10 cellular contexts compared by ENCODE assay signal in the genomic region with DNA sequence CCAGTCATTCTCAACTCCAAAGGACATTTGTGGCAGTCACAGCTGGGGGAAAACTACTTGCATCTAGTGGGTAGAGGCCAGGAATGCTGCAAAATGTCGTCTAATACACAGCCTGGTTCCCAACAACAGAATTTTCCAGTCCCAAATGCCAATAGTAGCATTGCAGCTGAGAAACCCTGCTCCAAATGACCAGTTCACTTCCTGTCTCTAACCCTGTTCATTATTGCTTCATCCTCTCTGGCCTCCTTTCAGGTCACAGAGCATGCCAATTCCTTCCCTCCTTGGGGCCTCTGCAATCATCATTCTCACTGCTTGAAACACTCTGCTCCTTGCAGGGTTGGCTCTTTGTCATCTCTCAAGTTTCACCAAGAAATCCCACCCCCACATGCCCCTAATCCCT.
DNase-seq lines count a peak whose midpoint lies in the region; ATAC-seq and TF ChIP-seq lines count a peak whose summit lies in the region.
"Had no signal": no experiment of that assay in that cellular context is flagged by ENCODE, and none has a peak within 500 bp of the region (broad histone marks: within the 10 kb centered on the region; RNA-seq: fewer than 3 reads in every experiment).

No MANE protein-coding gene starts in this region.

- DNase-seq in AG04450 (ENCODE audit: low read depth, low spot score), result peak; percentile 53
- DNase-seq in NOMO-1 (lab: John Stamatoyannopoulos, UW; ENCODE audit: unreplicated experiment in 2 of 2), result peak; percentile 52 to 73
- peak; percentile 66 for DNase-seq in myocyte (ENCODE audit: low read depth)
- no peak for DNase-seq in activated naive CD8-positive, alpha-beta T cell treated with anti-CD3 and anti-CD28 coated beads, Interleukin-2, amount 50 U/mL, for 24 hours
- no peak for DNase-seq in activated naive CD4-positive, alpha-beta T cell treated with anti-CD3 and anti-CD28 coated beads, Interleukin-2, amount 50 U/mL, for 16 hours
- DNase-seq in COLO829 (ENCODE audit: low spot score), result no peak
- DNase-seq: CD4-positive, CD25-positive, alpha-beta regulatory T cell; NCI-H748 treated with DMSO at 0.1 percent for 48 hours had no signal

- CTCF ChIA-PET in AG04450 (lab: Charles Lee), result no interaction called here

- no peaks in the 10 kb centered on the region for H3K9me3 ChIP-seq in AG04450 (ENCODE audit: control insufficient read depth, insufficient read depth, low read length)

- ATAC-seq in esophagus mucosa (peak; percentile 28), HG02571 (IDR thresholded peaks at IDR 0.05; ENCODE audit: unreplicated experiment) (no peak)
- ATAC-seq in activated naive CD8-positive, alpha-beta T cell treated with anti-CD3 and anti-CD28 coated beads, Interleukin-2, amount 50 U/mL, for 24 hours, result no peak

- peaks cover 2% of the 10 kb centered on the region for H3K27me3 Mint-ChIP-seq in activated naive CD8-positive, alpha-beta T cell treated with anti-CD3 and anti-CD28 coated beads, Interleukin-2, amount 50 U/mL, for 24 hours
- H3K27me3 Mint-ChIP-seq: CD4-positive, CD25-positive, alpha-beta regulatory T cell had no signal

- TF ChIP-seq CTCF in AG04450 (IDR thresholded peaks at IDR 0.05; ENCODE audit: low read depth, low read length), result no peak

- no peaks in the 10 kb centered on the region for H3K9me3 Mint-ChIP-seq in activated naive CD8-positive, alpha-beta T cell treated with anti-CD3 and anti-CD28 coated beads, Interleukin-2, amount 50 U/mL, for 24 hours

- H3K4me1 Mint-ChIP-seq in activated naive CD8-positive, alpha-beta T cell treated with anti-CD3 and anti-CD28 coated beads, Interleukin-2, amount 50 U/mL, for 24 hours, result no peaks in the 10 kb centered on the region
- H3K4me1 Mint-ChIP-seq: CD4-positive, CD25-positive, alpha-beta regulatory T cell had no signal

- no peaks in the 10 kb centered on the region for H3K27me3 ChIP-seq in AG04450 (ENCODE audit: control insufficient read depth, insufficient read depth, low read length)

- POLR2A ChIA-PET in AG04450 (lab: Yijun Ruan, JAX), result no interaction called here

- H3K4me3 ChIP-seq in AG04450 (ENCODE audit: low read depth, low read length), result no peak overlapping the region

- H3K27ac Mint-ChIP-seq in activated naive CD8-positive, alpha-beta T cell treated with anti-CD3 and anti-CD28 coated beads, Interleukin-2, amount 50 U/mL, for 24 hours, result no peak overlapping the region
- H3K27ac Mint-ChIP-seq: CD4-positive, CD25-positive, alpha-beta regulatory T cell had no signal

- H3K27ac ChIP-seq in AG04450 (ENCODE audit: low read depth, low read length), result peak overlapping the region; percentile 41

- H3K4me3 Mint-ChIP-seq in activated naive CD8-positive, alpha-beta T cell treated with anti-CD3 and anti-CD28 coated beads, Interleukin-2, amount 50 U/mL, for 24 hours, result no peak overlapping the region
- H3K4me3 Mint-ChIP-seq: CD4-positive, CD25-positive, alpha-beta regulatory T cell had no signal

- H3K36me3 Mint-ChIP-seq in activated naive CD8-positive, alpha-beta T cell treated with anti-CD3 and anti-CD28 coated beads, Interleukin-2, amount 50 U/mL, for 24 hours (ENCODE audit: low read depth), result no peaks in the 10 kb centered on the region
- H3K36me3 Mint-ChIP-seq: CD4-positive, CD25-positive, alpha-beta regulatory T cell had no signal

Comparison
In these comparisons a context has a peak if more than half of its experiments do, and no peak if none do; other contexts are left out.
1. DNase-seq: peak in AG04450 (single experiment), NOMO-1 (2 of 2) and myocyte (single experiment); none in activated naive CD8-positive, alpha-beta T cell treated with anti-CD3 and anti-CD28 coated beads, Interleukin-2, amount 50 U/mL, for 24 hours (single experiment), activated naive CD4-positive, alpha-beta T cell treated with anti-CD3 and anti-CD28 coated beads, Interleukin-2, amount 50 U/mL, for 16 hours (single experiment) and COLO829 (single experiment).